ENCODE assay signal across 8 cellular contexts in genomic region chr10:29736325-29737208, GRCh38.
DNase-seq lines count a peak whose midpoint lies in the region; ATAC-seq and TF ChIP-seq lines count a peak whose summit lies in the region.

No MANE protein-coding gene starts in this region.

- H3K27ac ChIP-seq in Peyer's patch: peak overlapping the region; percentile 73 to 92 (median 86)
- peak overlapping the region; percentile 97 for H3K27ac ChIP-seq in parathyroid adenoma

- H3K36me3 Mint-ChIP-seq in activated naive CD8-positive, alpha-beta T cell treated with anti-CD3 and anti-CD28 coated beads, Interleukin-2, amount 10 ng/mL, durations not matched to agents 7 days and 5 days: no peaks in the 10 kb centered on the region

- H3K9me3 Mint-ChIP-seq in activated naive CD8-positive, alpha-beta T cell treated with anti-CD3 and anti-CD28 coated beads, Interleukin-2, amount 10 ng/mL, durations not matched to agents 7 days and 5 days: no peaks in the 10 kb centered on the region

- intact Hi-C loops in left cardiac atrium (cut with DNase I): loop anchor here (5.0 to 10.0 kb wide), 2 partner anchors 102 to 121 kb away; partner anchors contain the start of gene SVIL (in 1 of the 2)

- H3K4me3 ChIP-seq in Peyer's patch (peak overlapping the region; percentile 57 to 92 (median 70)), parathyroid adenoma (ENCODE audit: low read depth, low read length) (peak overlapping the region; percentile 72)

- no peak for ATAC-seq in activated naive CD8-positive, alpha-beta T cell treated with anti-CD3 and anti-CD28 coated beads, Interleukin-2, amount 10 ng/mL, durations not matched to agents 7 days and 5 days (ENCODE audit: low read depth)
- ATAC-seq in left cardiac atrium (peak; percentile 71 to 79), HG02938 (IDR thresholded peaks at IDR 0.05; ENCODE audit: unreplicated experiment) (no peak)

- peak overlapping the region; percentile 90 for H3K4me2 ChIP-seq in parathyroid adenoma (ENCODE audit: low read length)

- TF ChIP-seq CTCF in Peyer's patch (IDR thresholded peaks at IDR 0.05) (peak in 3 of 6 experiments; percentile 9 to 35 (median 18)), parathyroid adenoma (IDR thresholded peaks at IDR 0.05) (no peak)

- peak overlapping the region; percentile 97 for H3K9ac ChIP-seq in parathyroid adenoma

- peak overlapping the region; percentile 96 for H2AFZ ChIP-seq in parathyroid adenoma

- TF ChIP-seq POLR2A in Peyer's patch (IDR thresholded peaks at IDR 0.05): peak in 1 of 2 donors; percentile 22

- H3K36me3 ChIP-seq in Peyer's patch (no peaks in the 10 kb centered on the region), parathyroid adenoma (ENCODE audit: control insufficient read depth, insufficient read depth, low read length) (no peaks in the 10 kb centered on the region)

- DNase-seq in NCI-H1417 (lab: John Stamatoyannopoulos, UW): peak; percentile 29 to 68 (median 57)
- DNase-seq in NCI-H1417 treated with DMSO at 0.1 percent for 48 hours (lab: John Stamatoyannopoulos, UW): no peak
- DNase-seq in Peyer's patch: peak in 2 of 3 donors; percentile 61 to 70
- DNase-seq in activated naive CD8-positive, alpha-beta T cell treated with anti-CD3 and anti-CD28 coated beads, Interleukin-2, amount 10 ng/mL, durations not matched to agents 7 days and 5 days: peak; percentile 60
- peak; percentile 73 for DNase-seq in left cardiac atrium
- no peak for DNase-seq in effector CD8-positive, alpha-beta T cell (lab: John Stamatoyannopoulos, UW)

- H3K9me3 ChIP-seq in Peyer's patch (peaks cover 0 to 3% (median 0%) of the 10 kb centered on the region in 4 donors), parathyroid adenoma (ENCODE audit: control insufficient read depth, low read length) (no peaks in the 10 kb centered on the region)

- H3K4me1 Mint-ChIP-seq in activated naive CD8-positive, alpha-beta T cell treated with anti-CD3 and anti-CD28 coated beads, Interleukin-2, amount 10 ng/mL, durations not matched to agents 7 days and 5 days: peaks cover 13% of the 10 kb centered on the region

- POLR2A ChIA-PET in activated naive CD8-positive, alpha-beta T cell treated with anti-CD3 and anti-CD28 coated beads, Interleukin-2, amount 10 ng/mL, durations not matched to agents 7 days and 5 days (lab: Charles Lee): interaction anchor here (0.5 to 2.8 kb wide), 2 partner anchors 55 to 192 kb away, joined by 3 to 11 read pairs; no protein-coding TSS in a partner anchor

- peaks cover 42% of the 10 kb centered on the region for H3K27me3 Mint-ChIP-seq in activated naive CD8-positive, alpha-beta T cell treated with anti-CD3 and anti-CD28 coated beads, Interleukin-2, amount 10 ng/mL, durations not matched to agents 7 days and 5 days

- H3K27me3 ChIP-seq in Peyer's patch (no peaks in the 10 kb centered on the region), parathyroid adenoma (ENCODE audit: control insufficient read depth, insufficient read depth, low read length) (no peaks in the 10 kb centered on the region)

- H3K79me2 ChIP-seq in parathyroid adenoma: peaks cover 16% of the 10 kb centered on the region

- H3K27ac Mint-ChIP-seq in activated naive CD8-positive, alpha-beta T cell treated with anti-CD3 and anti-CD28 coated beads, Interleukin-2, amount 10 ng/mL, durations not matched to agents 7 days and 5 days: no peak overlapping the region

- H3K4me3 Mint-ChIP-seq in activated naive CD8-positive, alpha-beta T cell treated with anti-CD3 and anti-CD28 coated beads, Interleukin-2, amount 10 ng/mL, durations not matched to agents 7 days and 5 days: peak overlapping the region; percentile 83

- peaks cover 0 to 15% (median 0%) of the 10 kb centered on the region in 4 donors for H3K4me1 ChIP-seq in Peyer's patch
- H3K4me1 ChIP-seq in parathyroid adenoma: peaks cover 29% of the 10 kb centered on the region

Comparison
In these comparisons a context has a peak if more than half of its experiments do, and no peak if none do; other contexts are left out.
1. DNase-seq: peak in NCI-H1417 (3 of 3), Peyer's patch (2 of 3), activated naive CD8-positive, alpha-beta T cell treated with anti-CD3 and anti-CD28 coated beads, Interleukin-2, amount 10 ng/mL, durations not matched to agents 7 days and 5 days (single experiment) and left cardiac atrium (single experiment); none in NCI-H1417 treated with DMSO at 0.1 percent for 48 hours (single experiment) and effector CD8-positive, alpha-beta T cell (single experiment).
2. ATAC-seq: peak in left cardiac atrium (2 of 2); none in activated naive CD8-positive, alpha-beta T cell treated with anti-CD3 and anti-CD28 coated beads, Interleukin-2, amount 10 ng/mL, durations not matched to agents 7 days and 5 days (single experiment) and HG02938 (single experiment).